ENCODE assay signal across 9 cellular contexts in the genomic region with DNA sequence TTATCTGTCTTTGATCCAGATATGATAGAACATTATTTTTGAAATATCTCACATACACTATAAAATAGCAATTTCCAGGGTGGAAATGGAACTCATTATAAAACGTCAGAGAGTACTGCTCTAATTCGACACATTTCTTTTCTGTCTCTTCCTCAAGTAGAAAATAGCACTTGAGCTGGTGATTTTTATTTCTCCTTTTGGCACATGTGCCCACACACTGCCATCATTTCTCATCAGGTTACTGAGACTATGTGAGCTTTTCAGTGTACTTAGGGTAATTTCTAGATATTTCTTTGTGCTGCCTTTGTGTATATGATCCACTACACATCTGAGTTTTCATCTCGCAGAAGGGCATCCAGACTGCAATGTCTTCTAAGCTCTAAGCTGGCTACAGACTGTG.
A peak's percentile ranks its signal among the peaks of the same experiment; 100 is the strongest.
DNase-seq lines count a peak whose midpoint lies in the region; ATAC-seq, FAIRE-seq and TF ChIP-seq lines count a peak whose summit lies in the region.
"Had no signal": no experiment of that assay in that cellular context is flagged by ENCODE, and none has a peak within 500 bp of the region (broad histone marks: within the 10 kb centered on the region; RNA-seq: fewer than 3 reads in every experiment).

No MANE protein-coding gene starts in this region.

- POLR2A ChIA-PET in Panc1 (lab: Charles Lee), result no interaction called here
- POLR2A ChIA-PET in HepG2 (lab: Yijun Ruan, JAX), result no interaction called here

- H3K4me1 ChIP-seq in Panc1 (ENCODE audit: control insufficient read depth, insufficient read depth, low read length), result peaks cover 11% of the 10 kb centered on the region; the same call in 1 of the 2 replicates
- H3K4me1 ChIP-seq in skeletal muscle satellite cell (ENCODE audit: control insufficient read depth, insufficient read depth, low read length), result peaks cover 24% of the 10 kb centered on the region
- H3K4me1 ChIP-seq in HepG2 (ENCODE audit: insufficient read depth, low read length), result no peaks in the 10 kb centered on the region

- no peaks in the 10 kb centered on the region for H3K36me3 ChIP-seq in Panc1 (ENCODE audit: control insufficient read depth, insufficient read depth, low read length)
- H3K36me3 ChIP-seq in skeletal muscle satellite cell (ENCODE audit: insufficient read depth, low read length), result no peaks in the 10 kb centered on the region
- H3K36me3 ChIP-seq in HepG2 (replicated peaks in 1 of 2; ENCODE audit: control insufficient read depth in 1 of 2, insufficient read depth in 2 of 2, low read length in 2 of 2), result no peaks in the 10 kb centered on the region

- intact Hi-C loops in Panc1 (cut with micrococcal nuclease; ENCODE audit: unreplicated experiment) (no loop called here), HepG2 (cut with micrococcal nuclease; ENCODE audit: unreplicated experiment) (no loop called here)

- no peak overlapping the region for H2AFZ ChIP-seq in HepG2 (ENCODE audit: low read length)

- H3K9me3 ChIP-seq in Panc1 (ENCODE audit: control insufficient read depth, insufficient read depth, low read depth, low read length) (no peaks in the 10 kb centered on the region; the same call in 1 of the 2 replicates), skeletal muscle satellite cell (replicated peaks; ENCODE audit: low read length) (no peaks in the 10 kb centered on the region), HepG2 (ENCODE audit: low read length) (no peaks in the 10 kb centered on the region)

- peak overlapping the region; percentile 80 for H3K4me2 ChIP-seq in skeletal muscle satellite cell (ENCODE audit: low read length)
- H3K4me2 ChIP-seq in HepG2 (ENCODE audit: low read depth, low read length), result no peak overlapping the region

- in situ Hi-C loops in Panc1 (cut with HindIII; ENCODE audit: low pct_unique_long_range_greater_than_20kb, low sequenced_read_pairs), result no loop called here
- in situ Hi-C loops in HepG2 (cut with HindIII; ENCODE audit: extremely low pct_ligation_motif_present, low pct_unique_long_range_greater_than_20kb), result no loop called here

- DNase-seq in NCI-H2171 treated with DMSO at 0.1 percent for 48 hours (lab: John Stamatoyannopoulos, UW), result peak; percentile 40
- no peak for DNase-seq in NCI-H2171 (lab: John Stamatoyannopoulos, UW)
- DNase-seq in Panc1 (ENCODE audit: low read depth, low spot score), result no peak
- no peak for DNase-seq in epithelial cell of prostate (ENCODE audit: low read depth, low spot score)
- DNase-seq in HepG2 (ENCODE audit: low spot score), result no peak
- DNase-seq in NK-92 treated with Interleukin-12 subunit alpha and Interleukin-12 subunit beta, amount 100 ng/mL, for 24 hours (lab: John Stamatoyannopoulos, UW), result no peak
- DNase-seq in pons (ENCODE audit: low spot score), result no peak
- DNase-seq: NCI-H82 had no signal

- no peak for TF ChIP-seq POLR2A in HepG2 (IDR thresholded peaks at IDR 0.05; ENCODE audit: insufficient read depth in 1 of 2, low read depth in 2 of 2, low read length in 2 of 2)

- CTCF ChIA-PET in Panc1 (lab: Charles Lee) (no interaction called here), HepG2 (lab: Yijun Ruan, JAX; ENCODE audit: low intra/inter-chr PET ratio, low total read pairs) (no interaction called here)

- H3K4me3 ChIP-seq in Panc1 (ENCODE audit: low read depth in 2 of 2, low read length in 2 of 2) (no peak overlapping the region), skeletal muscle satellite cell (ENCODE audit: low read length) (no peak overlapping the region), HepG2 (replicated peaks in 1 of 3; ENCODE audit: insufficient read depth in 1 of 3, low read depth in 2 of 3, low read length in 3 of 3) (no peak overlapping the region)

- no TSS peak for BruUV-seq in Panc1 (replicated peaks; lab: Mats Ljungman, UMichigan)
- BruUV-seq in HepG2 (replicated peaks; lab: Mats Ljungman, UMichigan), result no TSS peak

- no peak for FAIRE-seq in HepG2 (lab: Jason Lieb, UNC)

- H3K27me3 ChIP-seq in Panc1 (ENCODE audit: control insufficient read depth, insufficient read depth, low read length) (no peaks in the 10 kb centered on the region), skeletal muscle satellite cell (ENCODE audit: control insufficient read depth, insufficient read depth, low read length) (no peaks in the 10 kb centered on the region), HepG2 (ENCODE audit: control insufficient read depth in 1 of 2, insufficient read depth in 2 of 2, low read length in 2 of 2) (no peaks in the 10 kb centered on the region; a peak in 1 of 5 replicates)

- ATAC-seq in Panc1 (no peak), HepG2 (no peak)

- no peak for TF ChIP-seq RAD21 in HepG2 (CRISPR knock-in tag; IDR thresholded peaks at IDR 0.05)

- H3K27ac ChIP-seq in Panc1 (ENCODE audit: low read length) (peak overlapping the region; percentile 77), epithelial cell of prostate (peak overlapping the region; percentile 86), HepG2 (ENCODE audit: extremely low read length, insufficient read depth, low read length) (no peak overlapping the region)

- TF ChIP-seq EP300 in HepG2 (IDR thresholded peaks at IDR 0.05; ENCODE audit: low read depth in 2 of 2, low read length in 2 of 2), result no peak
- TF ChIP-seq EP300 in HepG2 (CRISPR knock-in tag; IDR thresholded peaks at IDR 0.05; ENCODE audit: borderline replicate concordance), result no peak

- no peak for TF ChIP-seq CTCF in Panc1 (IDR thresholded peaks at IDR 0.05)
- TF ChIP-seq CTCF in HepG2 (CRISPR knock-in tag; IDR thresholded peaks at IDR 0.05), result no peak

- no peaks in the 10 kb centered on the region for H4K20me1 ChIP-seq in HepG2 (ENCODE audit: insufficient read depth, low read length)

- WGBS in HepG2 (ENCODE audit: low lambda C conversion rate), result 11% methylated on average over 3 of the region's 3 CpGs

- no peaks in the 10 kb centered on the region for H3K79me2 ChIP-seq in HepG2 (ENCODE audit: insufficient read depth, low read length)

- peak overlapping the region; percentile 78 for H3K9ac ChIP-seq in skeletal muscle satellite cell (ENCODE audit: low read depth, low read length)
- H3K9ac ChIP-seq in HepG2 (ENCODE audit: insufficient read depth, low read depth, low read length), result no peak overlapping the region

TF ChIP-seq in HepG2, 621 proteins besides CTCF, POLR2A, EP300 and RAD21:
- TF ChIP-seq, protein P1, sequence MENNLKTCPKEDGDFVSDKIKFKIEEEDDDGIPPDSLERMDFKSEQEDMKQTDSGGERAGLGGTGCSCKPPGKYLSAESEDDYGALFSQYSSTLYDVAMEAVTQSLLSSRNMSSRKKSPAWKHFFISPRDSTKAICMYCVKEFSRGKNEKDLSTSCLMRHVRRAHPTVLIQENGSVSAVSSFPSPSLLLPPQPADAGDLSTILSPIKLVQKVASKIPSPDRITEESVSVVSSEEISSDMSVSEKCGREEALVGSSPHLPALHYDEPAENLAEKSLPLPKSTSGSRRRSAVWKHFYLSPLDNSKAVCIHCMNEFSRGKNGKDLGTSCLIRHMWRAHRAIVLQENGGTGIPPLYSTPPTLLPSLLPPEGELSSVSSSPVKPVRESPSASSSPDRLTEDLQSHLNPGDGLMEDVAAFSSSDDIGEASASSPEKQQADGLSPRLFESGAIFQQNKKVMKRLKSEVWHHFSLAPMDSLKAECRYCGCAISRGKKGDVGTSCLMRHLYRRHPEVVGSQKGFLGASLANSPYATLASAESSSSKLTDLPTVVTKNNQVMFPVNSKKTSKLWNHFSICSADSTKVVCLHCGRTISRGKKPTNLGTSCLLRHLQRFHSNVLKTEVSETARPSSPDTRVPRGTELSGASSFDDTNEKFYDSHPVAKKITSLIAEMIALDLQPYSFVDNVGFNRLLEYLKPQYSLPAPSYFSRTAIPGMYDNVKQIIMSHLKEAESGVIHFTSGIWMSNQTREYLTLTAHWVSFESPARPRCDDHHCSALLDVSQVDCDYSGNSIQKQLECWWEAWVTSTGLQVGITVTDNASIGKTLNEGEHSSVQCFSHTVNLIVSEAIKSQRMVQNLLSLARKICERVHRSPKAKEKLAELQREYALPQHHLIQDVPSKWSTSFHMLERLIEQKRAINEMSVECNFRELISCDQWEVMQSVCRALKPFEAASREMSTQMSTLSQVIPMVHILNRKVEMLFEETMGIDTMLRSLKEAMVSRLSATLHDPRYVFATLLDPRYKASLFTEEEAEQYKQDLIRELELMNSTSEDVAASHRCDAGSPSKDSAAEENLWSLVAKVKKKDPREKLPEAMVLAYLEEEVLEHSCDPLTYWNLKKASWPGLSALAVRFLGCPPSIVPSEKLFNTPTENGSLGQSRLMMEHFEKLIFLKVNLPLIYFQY (CRISPR knock-in tag; IDR thresholded peaks at IDR 0.05; ENCODE audit: borderline replicate concordance), result no peak
- TF ChIP-seq PAX8 (CRISPR knock-in tag; IDR thresholded peaks at IDR 0.05; ENCODE audit: borderline replicate concordance) (no peak), ZNF326 (CRISPR knock-in tag; IDR thresholded peaks at IDR 0.05; ENCODE audit: borderline replicate concordance) (no peak), ARID2 (CRISPR knock-in tag; IDR thresholded peaks at IDR 0.05; ENCODE audit: borderline replicate concordance) (no peak), SNAPC2 (CRISPR knock-in tag; IDR thresholded peaks at IDR 0.05) (no peak), ZNF747 (CRISPR knock-in tag; IDR thresholded peaks at IDR 0.05; ENCODE audit: borderline replicate concordance) (no peak), ZNF629 (CRISPR knock-in tag; conservative IDR thresholded peaks at IDR 0.05) (no peak), FOXP1 (IDR thresholded peaks at IDR 0.05) (no peak), FOXP1 (CRISPR knock-in tag; IDR thresholded peaks at IDR 0.05) (no peak), FOXK2 (IDR thresholded peaks at IDR 0.05) (no peak), SRY (CRISPR knock-in tag; IDR thresholded peaks at IDR 0.05) (no peak), ZNF34 (CRISPR knock-in tag; IDR thresholded peaks at IDR 0.05; ENCODE audit: borderline replicate concordance) (no peak), ZBTB1 (CRISPR knock-in tag; IDR thresholded peaks at IDR 0.05; ENCODE audit: borderline replicate concordance) (no peak), NONO (IDR thresholded peaks at IDR 0.05) (no peak), NONO (CRISPR knock-in tag; conservative IDR thresholded peaks at IDR 0.05) (no peak), RFX3 (CRISPR knock-in tag; IDR thresholded peaks at IDR 0.05) (no peak)
TF ChIP-seq in HepG2: peak in this region for 0.
